22 cellular contexts compared by ENCODE assay signal in genomic region chr16:72311426-72311825, GRCh38.
DNase-seq lines count a peak whose midpoint lies in the region; TF ChIP-seq lines count a peak whose summit lies in the region.
"Had no signal": no experiment of that assay in that cellular context is flagged by ENCODE, and none has a peak within 500 bp of the region (broad histone marks: within the 10 kb centered on the region; RNA-seq: fewer than 3 reads in every experiment).

No MANE protein-coding gene starts in this region.

- WGBS in endodermal cell (ENCODE audit: insufficient coverage in 1 of 2, insufficient read length in 1 of 2), 2 experiments: 100% methylated on average over 1 of the region's 2 CpGs; no CpG with 5 or more reads in 1 of the 2 experiments
- WGBS in mesodermal cell (ENCODE audit: insufficient coverage in 2 of 2), 2 experiments: 67% methylated on average over 1 of the region's 2 CpGs; no CpG with 5 or more reads in 1 of the 2 experiments

- TF ChIP-seq CTCF in AG09309 (IDR thresholded peaks at IDR 0.05; ENCODE audit: control insufficient read depth, insufficient read depth, low read depth, low read length, missing control alignments) (no peak), endodermal cell (conservative IDR thresholded peaks at IDR 0.05) (no peak)

- H3K4me3 ChIP-seq in AG09309 (ENCODE audit: control insufficient read depth, low read depth, low read length) (no peak overlapping the region), endodermal cell (ENCODE audit: low read length) (peak overlapping the region; percentile 64), mesodermal cell (ENCODE audit: extremely low read depth, insufficient read depth, low read length, poor library complexity, severe bottlenecking) (no peak overlapping the region)
- H3K4me3 ChIP-seq: BLaER1, GM12878 had no signal

- H3K4me1 ChIP-seq in endodermal cell (ENCODE audit: control insufficient read depth, insufficient read depth, low read length) (no peaks in the 10 kb centered on the region), mesodermal cell (ENCODE audit: control insufficient read depth, insufficient read depth, low read length, poor library complexity, severe bottlenecking) (peaks cover 7% of the 10 kb centered on the region)

- H3K9ac ChIP-seq in endodermal cell (ENCODE audit: extremely low read depth, low read length, poor library complexity, severe bottlenecking): no peak overlapping the region
- H3K9ac ChIP-seq: BLaER1 had no signal

- DNase-seq in AG09309 (ENCODE audit: low read depth) (peak; percentile 63), M059J (ENCODE audit: low read depth) (peak; percentile 20), endodermal cell (no peak), NCI-H2029 treated with DMSO at 0.1 percent for 48 hours (lab: John Stamatoyannopoulos, UW) (no peak), head of caudate nucleus (no peak), NK-92 (lab: John Stamatoyannopoulos, UW; ENCODE audit: unreplicated experiment) (no peak)
- DNase-seq in effector CD8-positive, alpha-beta T cell (lab: John Stamatoyannopoulos, UW): no peak
- DNase-seq: activated CD4-positive, alpha-beta memory T cell treated with anti-CD3 and anti-CD28 coated beads for 36 hours; DMS79; effector memory CD8-positive, alpha-beta T cell; NCI-H1105 treated with DMSO at 0.1 percent for 48 hours; NCI-H2081; NCI-H446; retina; stimulated activated CD4-positive, alpha-beta T cell treated with anti-CD3 and anti-CD28 coated beads, Interleukin-12 subunit alpha, Interleukin-12 subunit beta, amount 100 ng/mL, for 4 hours; stimulated activated CD4-positive, alpha-beta T cell treated with anti-CD3 and anti-CD28 coated beads, Interleukin-4, amount 100 ng/mL, for 24 hours; stimulated activated naive B cell treated with anti-CD40 and anti-IgM and Interleukin-4, amounts not matched to agents 10 μg/mL and 1 μg/mL and 100 μg/mL, for 72 hours; T-helper 9 cell had no signal

- peaks cover 7% of the 10 kb centered on the region for H3K4me1 Mint-ChIP-seq in endodermal cell
- H3K4me1 Mint-ChIP-seq: stimulated activated naive B cell treated with anti-CD40 and anti-IgM and Interleukin-4, amounts not matched to agents 10 μg/mL and 1 μg/mL and 100 μg/mL, for 72 hours had no signal

- H3K36me3 ChIP-seq in endodermal cell (ENCODE audit: control insufficient read depth, insufficient read depth, low read length) (no peaks in the 10 kb centered on the region), mesodermal cell (ENCODE audit: control insufficient read depth, insufficient read depth, low read length) (no peaks in the 10 kb centered on the region)
- H3K36me3 ChIP-seq: BLaER1 had no signal

- H3K9me3 Mint-ChIP-seq in endodermal cell: peaks cover 37% of the 10 kb centered on the region
- H3K9me3 Mint-ChIP-seq: activated CD4-positive, alpha-beta memory T cell treated with anti-CD3 and anti-CD28 coated beads for 36 hours had no signal

- H3K9me3 ChIP-seq in endodermal cell (ENCODE audit: control insufficient read depth, low read length) (peaks cover 54% of the 10 kb centered on the region), mesodermal cell (ENCODE audit: control insufficient read depth, low read length) (peaks cover 17% of the 10 kb centered on the region)

- H3K27ac ChIP-seq in endodermal cell (ENCODE audit: low read depth, low read length) (no peak overlapping the region), mesodermal cell (ENCODE audit: low read depth, low read length, severe bottlenecking) (peak overlapping the region; percentile 41)
- H3K27ac ChIP-seq: BLaER1, HL-60 had no signal

- H3K27me3 ChIP-seq in endodermal cell (ENCODE audit: control insufficient read depth, insufficient read depth, low read length, poor library complexity, severe bottlenecking): no peaks in the 10 kb centered on the region
- H3K27me3 ChIP-seq: BLaER1 had no signal

- H3K27me3 Mint-ChIP-seq in endodermal cell (ENCODE audit: insufficient read depth): no peaks in the 10 kb centered on the region
- H3K27me3 Mint-ChIP-seq: effector memory CD8-positive, alpha-beta T cell; stimulated activated naive B cell treated with anti-CD40 and anti-IgM and Interleukin-4, amounts not matched to agents 10 μg/mL and 1 μg/mL and 100 μg/mL, for 72 hours had no signal

- no peak overlapping the region for H3K4me3 Mint-ChIP-seq in endodermal cell
- H3K4me3 Mint-ChIP-seq: activated CD4-positive, alpha-beta memory T cell treated with anti-CD3 and anti-CD28 coated beads for 36 hours; effector memory CD8-positive, alpha-beta T cell; stimulated activated naive B cell treated with anti-CD40 and anti-IgM and Interleukin-4, amounts not matched to agents 10 μg/mL and 1 μg/mL and 100 μg/mL, for 72 hours had no signal

- no peak overlapping the region for H3K27ac Mint-ChIP-seq in endodermal cell
- H3K27ac Mint-ChIP-seq: activated CD4-positive, alpha-beta memory T cell treated with anti-CD3 and anti-CD28 coated beads for 36 hours; effector memory CD8-positive, alpha-beta T cell; stimulated activated naive B cell treated with anti-CD40 and anti-IgM and Interleukin-4, amounts not matched to agents 10 μg/mL and 1 μg/mL and 100 μg/mL, for 72 hours had no signal

- peaks cover 30% of the 10 kb centered on the region for H3K36me3 Mint-ChIP-seq in endodermal cell (ENCODE audit: low read depth)
- H3K36me3 Mint-ChIP-seq: activated CD4-positive, alpha-beta memory T cell treated with anti-CD3 and anti-CD28 coated beads for 36 hours had no signal

- intact Hi-C loops in head of caudate nucleus (cut with DNase I): no loop called here

Comparison
In these comparisons a context has a peak if more than half of its experiments do, and no peak if none do; other contexts are left out.
1. DNase-seq: peak in AG09309 (single experiment) and M059J (single experiment); none in endodermal cell (single experiment), effector CD8-positive, alpha-beta T cell (single experiment), NCI-H2029 treated with DMSO at 0.1 percent for 48 hours (single experiment), head of caudate nucleus (0 of 42) and NK-92 (single experiment).